ENCODE assay signal across 18 cellular contexts in genomic region chr15:89322822-89323221, GRCh38. TPM values are rescaled to one million over a fixed set of nuclear protein-coding genes. Genes with fewer than 3 reads are reported as not detected.
A peak's percentile ranks its signal among the peaks of the same experiment; 100 is the strongest.
DNase-seq lines count a peak whose midpoint lies in the region; ATAC-seq, FAIRE-seq and TF ChIP-seq lines count a peak whose summit lies in the region.
"Had no signal": no experiment of that assay in that cellular context is flagged by ENCODE, and none has a peak within 500 bp of the region (broad histone marks: within the 10 kb centered on the region; RNA-seq: fewer than 3 reads in every experiment).

No MANE protein-coding gene starts in this region.

- no peak overlapping the region for H2AFZ ChIP-seq in astrocyte (ENCODE audit: low read depth, low read length)
- H2AFZ ChIP-seq: GM23248 had no signal

- no peaks in the 10 kb centered on the region for H3K27me3 ChIP-seq in astrocyte (ENCODE audit: insufficient read depth, low read length)
- H3K27me3 ChIP-seq in naive thymus-derived CD4-positive, alpha-beta T cell (ENCODE audit: control insufficient read depth in 2 of 2, insufficient read depth in 2 of 2, low read length in 2 of 2), result no peaks in the 10 kb centered on the region
- H3K27me3 ChIP-seq: BLaER1 treated with 17β-estradiol and CSF1 and Interleukin-3, amounts not matched to agents 10 nM and 100 nM had no signal

- H3K36me3 ChIP-seq in astrocyte (ENCODE audit: insufficient read depth, low read length), result peaks cover 80% of the 10 kb centered on the region
- peaks cover 75 to 98% (median 84%) of the 10 kb centered on the region in 3 experiments for H3K36me3 ChIP-seq in naive thymus-derived CD4-positive, alpha-beta T cell (ENCODE audit: control insufficient read depth in 2 of 3, insufficient read depth in 3 of 3, low read length in 3 of 3)

- TF ChIP-seq CTCF in activated CD8-positive, alpha-beta T cell treated with anti-CD3 and anti-CD28 coated beads for 36 hours (IDR thresholded peaks at IDR 0.05), result no peak
- TF ChIP-seq CTCF in Calu3 (IDR thresholded peaks at IDR 0.05; ENCODE audit: unreplicated experiment) (no peak), astrocyte (IDR thresholded peaks at IDR 0.05; ENCODE audit: insufficient read depth, low read depth, low read length) (no peak), nephron progenitor cell (IDR thresholded peaks at IDR 0.05) (no peak)

- no peak overlapping the region for H3K4me2 ChIP-seq in astrocyte (ENCODE audit: low read length)
- H3K4me2 ChIP-seq: BLaER1 treated with 17β-estradiol and CSF1 and Interleukin-3, amounts not matched to agents 10 nM and 100 nM had no signal

- no peak for FAIRE-seq in astrocyte (lab: Jason Lieb, UNC)
- FAIRE-seq: G401.6, GM12892 had no signal

- H3K27ac Mint-ChIP-seq in activated CD8-positive, alpha-beta T cell treated with anti-CD3 and anti-CD28 coated beads for 36 hours, result peak overlapping the region; percentile 3
- H3K27ac Mint-ChIP-seq in activated CD8-positive, alpha-beta T cell treated with anti-CD3 and anti-CD28 coated beads, Interleukin-2, amount 10 ng/mL, durations not matched to agents 7 days and 5 days, result no peak overlapping the region
- H3K27ac Mint-ChIP-seq in Calu3 (ENCODE audit: unreplicated experiment), result peak overlapping the region; percentile 46
- H3K27ac Mint-ChIP-seq in astrocyte (ENCODE audit: unreplicated experiment), result peak overlapping the region; percentile 69
- H3K27ac Mint-ChIP-seq in nephron progenitor cell, result peak overlapping the region; percentile 31
- peak overlapping the region in 3 of 9 donors; percentile 41 to 57 (median 44) for H3K27ac Mint-ChIP-seq in naive thymus-derived CD4-positive, alpha-beta T cell

- intact Hi-C loops in activated CD8-positive, alpha-beta T cell treated with anti-CD3 and anti-CD28 coated beads for 36 hours (cut with micrococcal nuclease), result no loop called here
- intact Hi-C loops in Calu3 (cut with micrococcal nuclease; ENCODE audit: unreplicated experiment), result no loop called here
- intact Hi-C loops in naive thymus-derived CD4-positive, alpha-beta T cell (cut with micrococcal nuclease), result no loop called here

- H3K9me3 ChIP-seq in astrocyte (ENCODE audit: insufficient read depth, low read depth, low read length), result no peaks in the 10 kb centered on the region
- H3K9me3 ChIP-seq in naive thymus-derived CD4-positive, alpha-beta T cell (ENCODE audit: control insufficient read depth in 2 of 3, low read length in 3 of 3), result no peaks in the 10 kb centered on the region
- H3K9me3 ChIP-seq: BLaER1 treated with 17β-estradiol and CSF1 and Interleukin-3, amounts not matched to agents 10 nM and 100 nM had no signal

- H3K27me3 Mint-ChIP-seq in activated CD8-positive, alpha-beta T cell treated with anti-CD3 and anti-CD28 coated beads for 36 hours, result no peaks in the 10 kb centered on the region
- H3K27me3 Mint-ChIP-seq in activated CD8-positive, alpha-beta T cell treated with anti-CD3 and anti-CD28 coated beads, Interleukin-2, amount 10 ng/mL, durations not matched to agents 7 days and 5 days (ENCODE audit: low read depth), result no peaks in the 10 kb centered on the region
- H3K27me3 Mint-ChIP-seq in Calu3 (ENCODE audit: unreplicated experiment) (no peaks in the 10 kb centered on the region), astrocyte (ENCODE audit: low read depth, unreplicated experiment) (no peaks in the 10 kb centered on the region), nephron progenitor cell (ENCODE audit: low read depth, poor library complexity) (no peaks in the 10 kb centered on the region)
- no peaks in the 10 kb centered on the region for H3K27me3 Mint-ChIP-seq in naive thymus-derived CD4-positive, alpha-beta T cell

- H3K4me1 ChIP-seq in astrocyte (ENCODE audit: insufficient read depth, low read length), result no peaks in the 10 kb centered on the region
- no peaks in the 10 kb centered on the region for H3K4me1 ChIP-seq in naive thymus-derived CD4-positive, alpha-beta T cell (ENCODE audit: control insufficient read depth in 2 of 2, insufficient read depth in 2 of 2, low read length in 2 of 2)

- H3K36me3 Mint-ChIP-seq in activated CD8-positive, alpha-beta T cell treated with anti-CD3 and anti-CD28 coated beads for 36 hours (ENCODE audit: low read depth), result peaks cover 58% of the 10 kb centered on the region
- H3K36me3 Mint-ChIP-seq in activated CD8-positive, alpha-beta T cell treated with anti-CD3 and anti-CD28 coated beads, Interleukin-2, amount 10 ng/mL, durations not matched to agents 7 days and 5 days (ENCODE audit: low read depth), result peaks cover 78% of the 10 kb centered on the region
- H3K36me3 Mint-ChIP-seq in Calu3 (ENCODE audit: insufficient read depth, unreplicated experiment) (peaks cover 70% of the 10 kb centered on the region), astrocyte (ENCODE audit: low read depth, unreplicated experiment) (peaks cover 34% of the 10 kb centered on the region), nephron progenitor cell (ENCODE audit: low read depth) (peaks cover 63% of the 10 kb centered on the region)
- H3K36me3 Mint-ChIP-seq in naive thymus-derived CD4-positive, alpha-beta T cell, result peaks cover 9 to 61% (median 39%) of the 10 kb centered on the region in 5 donors

- H3K9ac ChIP-seq in astrocyte (ENCODE audit: low read length), result no peak overlapping the region
- H3K9ac ChIP-seq: GM23248 had no signal

- POLR2A ChIA-PET in activated CD8-positive, alpha-beta T cell treated with anti-CD3 and anti-CD28 coated beads for 36 hours (lab: Charles Lee), result interaction anchor here (0.6 to 11.7 kb wide), 3 partner anchors 3 to 58 kb away, joined by 3 to 128 read pairs (median 128); no protein-coding TSS in a partner anchor
- POLR2A ChIA-PET in activated CD8-positive, alpha-beta T cell treated with anti-CD3 and anti-CD28 coated beads, Interleukin-2, amount 10 ng/mL, durations not matched to agents 7 days and 5 days (lab: Charles Lee), result no interaction called here
- POLR2A ChIA-PET in naive thymus-derived CD4-positive, alpha-beta T cell (lab: Charles Lee), result no interaction called here

- H3K4me3 ChIP-seq in astrocyte (ENCODE audit: insufficient read depth, low read depth, low read length), result no peak overlapping the region
- no peak overlapping the region for H3K4me3 ChIP-seq in naive thymus-derived CD4-positive, alpha-beta T cell (ENCODE audit: low read length)
- H3K4me3 ChIP-seq: BLaER1 treated with 17β-estradiol and CSF1 and Interleukin-3, amounts not matched to agents 10 nM and 100 nM; GM23248 had no signal

- H3K4me3 Mint-ChIP-seq in activated CD8-positive, alpha-beta T cell treated with anti-CD3 and anti-CD28 coated beads for 36 hours, result no peak overlapping the region
- H3K4me3 Mint-ChIP-seq in activated CD8-positive, alpha-beta T cell treated with anti-CD3 and anti-CD28 coated beads, Interleukin-2, amount 10 ng/mL, durations not matched to agents 7 days and 5 days, result no peak overlapping the region
- H3K4me3 Mint-ChIP-seq in Calu3 (ENCODE audit: low read depth, unreplicated experiment) (no peak overlapping the region), astrocyte (ENCODE audit: unreplicated experiment) (peak overlapping the region; percentile 29), nephron progenitor cell (no peak overlapping the region)
- H3K4me3 Mint-ChIP-seq in naive thymus-derived CD4-positive, alpha-beta T cell, result no peak overlapping the region

- CTCF ChIA-PET in activated CD8-positive, alpha-beta T cell treated with anti-CD3 and anti-CD28 coated beads for 36 hours (lab: Charles Lee), result interaction anchor here (1.1 to 1.8 kb wide), 2 partner anchors 9 to 116 kb away, joined by 4 to 6 read pairs; no protein-coding TSS in a partner anchor
- CTCF ChIA-PET in activated CD8-positive, alpha-beta T cell treated with anti-CD3 and anti-CD28 coated beads, Interleukin-2, amount 10 ng/mL, durations not matched to agents 7 days and 5 days (lab: Charles Lee), result interaction anchor here (0.5 kb wide), 1 partner anchor 95 kb away, joined by 3 read pairs; no protein-coding TSS in a partner anchor
- CTCF ChIA-PET in Calu3 (lab: Charles Lee), result no interaction called here
- CTCF ChIA-PET in naive thymus-derived CD4-positive, alpha-beta T cell (lab: Charles Lee), result no interaction called here

- no peak for DNase-seq in activated CD8-positive, alpha-beta T cell treated with anti-CD3 and anti-CD28 coated beads for 36 hours
- DNase-seq in activated CD8-positive, alpha-beta T cell treated with anti-CD3 and anti-CD28 coated beads, Interleukin-2, amount 10 ng/mL, durations not matched to agents 7 days and 5 days, result no peak
- no peak for DNase-seq in Calu3
- DNase-seq in astrocyte (ENCODE audit: low read depth), result no peak
- DNase-seq in nephron progenitor cell, result no peak
- DNase-seq in naive thymus-derived CD4-positive, alpha-beta T cell, result no peak
- DNase-seq in stimulated activated naive CD4-positive, alpha-beta T cell (lab: John Stamatoyannopoulos, UW), result no peak
- DNase-seq: 8988T, DMS79 treated with DMSO at 0.1 percent for 48 hours, GM23248, KBM-7, NCI-H1092, NCI-H1694 treated with DMSO at 0.1 percent for 48 hours, PC-3 had no signal

- BruUV-seq in Calu3 (replicated peaks; lab: Mats Ljungman, UMichigan), result no TSS peak

- H3K27ac ChIP-seq in astrocyte (ENCODE audit: low read depth, low read length), result no peak overlapping the region
- H3K27ac ChIP-seq in naive thymus-derived CD4-positive, alpha-beta T cell (ENCODE audit: low read depth, low read length), result no peak overlapping the region
- H3K27ac ChIP-seq: GM23248 had no signal

- H3K79me2 ChIP-seq in astrocyte (ENCODE audit: insufficient read depth, low read length), result peaks cover 56% of the 10 kb centered on the region

- no peak for ATAC-seq in activated CD8-positive, alpha-beta T cell treated with anti-CD3 and anti-CD28 coated beads for 36 hours
- ATAC-seq in activated CD8-positive, alpha-beta T cell treated with anti-CD3 and anti-CD28 coated beads, Interleukin-2, amount 10 ng/mL, durations not matched to agents 7 days and 5 days, result no peak
- ATAC-seq in HG02840 (IDR thresholded peaks at IDR 0.05; ENCODE audit: low FRiP score, unreplicated experiment), result no peak
- no peak for ATAC-seq in naive thymus-derived CD4-positive, alpha-beta T cell
- ATAC-seq: PC-3 had no signal

- H3K9me3 Mint-ChIP-seq in activated CD8-positive, alpha-beta T cell treated with anti-CD3 and anti-CD28 coated beads for 36 hours, result no peaks in the 10 kb centered on the region
- H3K9me3 Mint-ChIP-seq in activated CD8-positive, alpha-beta T cell treated with anti-CD3 and anti-CD28 coated beads, Interleukin-2, amount 10 ng/mL, durations not matched to agents 7 days and 5 days (ENCODE audit: insufficient read depth), result no peaks in the 10 kb centered on the region
- H3K9me3 Mint-ChIP-seq in Calu3 (ENCODE audit: low read depth, unreplicated experiment), result no peaks in the 10 kb centered on the region
- H3K9me3 Mint-ChIP-seq in astrocyte (ENCODE audit: unreplicated experiment), result no peaks in the 10 kb centered on the region
- H3K9me3 Mint-ChIP-seq in nephron progenitor cell, result no peaks in the 10 kb centered on the region
- no peaks in the 10 kb centered on the region for H3K9me3 Mint-ChIP-seq in naive thymus-derived CD4-positive, alpha-beta T cell

- H3K4me1 Mint-ChIP-seq in activated CD8-positive, alpha-beta T cell treated with anti-CD3 and anti-CD28 coated beads for 36 hours (ENCODE audit: low read depth), result peaks cover 5% of the 10 kb centered on the region
- peaks cover 6% of the 10 kb centered on the region for H3K4me1 Mint-ChIP-seq in activated CD8-positive, alpha-beta T cell treated with anti-CD3 and anti-CD28 coated beads, Interleukin-2, amount 10 ng/mL, durations not matched to agents 7 days and 5 days (ENCODE audit: low read depth)
- H3K4me1 Mint-ChIP-seq in Calu3 (ENCODE audit: low read depth, unreplicated experiment) (peaks cover 18% of the 10 kb centered on the region), astrocyte (ENCODE audit: low read depth, unreplicated experiment) (no peaks in the 10 kb centered on the region), nephron progenitor cell (no peaks in the 10 kb centered on the region)
- H3K4me1 Mint-ChIP-seq in naive thymus-derived CD4-positive, alpha-beta T cell, result peaks cover 6 to 19% (median 13%) of the 10 kb centered on the region in 7 donors

- peaks cover 96% of the 10 kb centered on the region for H4K20me1 ChIP-seq in astrocyte (ENCODE audit: insufficient read depth, low read length)

RNA-seq across cellular contexts. Expression of gene POLG, which starts 11.8 kb away (rescaled TPM):
- total RNA-seq in activated CD8-positive, alpha-beta T cell treated with anti-CD3 and anti-CD28 coated beads for 36 hours, result 100 to 1,000 TPM; 101 to 106 TPM
- 100 to 1,000 TPM; 121 to 128 TPM for total RNA-seq in activated CD8-positive, alpha-beta T cell treated with anti-CD3 and anti-CD28 coated beads, Interleukin-2, amount 10 ng/mL, durations not matched to agents 7 days and 5 days
- 83.6 and 92.3 TPM in 2 replicates for total RNA-seq in Calu3 (2022)
- 48.5 and 54.4 TPM in 2 replicates for total RNA-seq in astrocyte
- 100 to 1,000 TPM; 121 to 136 (median 129) TPM for total RNA-seq in naive thymus-derived CD4-positive, alpha-beta T cell
- polyA plus RNA-seq in naive thymus-derived CD4-positive, alpha-beta T cell, result 10 to 100 TPM; 24.0 to 61.3 TPM

Comparison
In these comparisons a context has a peak if more than half of its experiments do, and no peak if none do; other contexts are left out.
1. CTCF ChIA-PET loops: an anchor here in activated CD8-positive, alpha-beta T cell treated with anti-CD3 and anti-CD28 coated beads for 36 hours (1.1 to 1.8 kb wide) and activated CD8-positive, alpha-beta T cell treated with anti-CD3 and anti-CD28 coated beads, Interleukin-2, amount 10 ng/mL, durations not matched to agents 7 days and 5 days (0.5 kb wide); none called in Calu3 and naive thymus-derived CD4-positive, alpha-beta T cell.